Comparison of ENCODE assay signal across 8 cellular contexts in the genomic region with DNA sequence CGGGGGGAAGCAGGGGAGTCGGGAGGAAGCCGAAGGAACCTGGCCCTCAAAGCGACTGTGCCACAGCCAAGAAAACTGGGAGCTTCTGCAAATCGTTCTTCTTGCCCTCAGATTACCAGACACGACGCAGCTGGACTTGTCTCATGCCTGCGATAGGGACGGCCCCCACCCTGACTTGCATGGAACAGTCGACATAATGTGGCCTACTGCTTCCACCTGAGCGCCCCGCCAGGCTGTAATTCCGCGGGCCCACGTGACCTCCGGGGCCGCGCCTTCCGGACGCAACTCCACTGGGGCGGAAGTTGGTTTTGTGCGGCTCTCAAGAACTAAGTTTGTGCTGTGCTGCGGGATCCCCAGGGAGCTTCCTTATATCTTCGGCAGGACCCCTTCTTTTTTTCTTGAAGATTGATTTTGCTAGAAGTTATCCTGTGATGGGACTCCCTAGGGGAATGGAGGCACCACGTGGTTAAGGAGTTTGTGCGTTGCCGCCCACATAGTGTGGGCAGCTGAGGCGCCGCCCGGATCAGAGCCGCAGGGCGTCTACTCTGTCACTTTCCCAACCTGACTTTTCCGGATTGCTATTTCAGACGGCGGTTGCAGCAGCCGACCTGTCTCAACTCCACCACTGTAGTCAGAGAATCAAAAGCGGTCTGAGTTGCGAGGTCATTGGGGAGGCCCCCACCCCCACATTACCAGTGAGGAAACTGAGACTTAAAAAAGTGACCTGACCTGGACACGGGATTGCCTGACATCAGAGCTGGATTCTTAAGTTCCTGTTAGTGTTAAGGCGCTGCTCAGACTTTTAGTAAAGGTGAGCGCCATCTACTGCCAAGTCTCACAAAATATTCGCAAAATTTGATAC. TPM values are rescaled to one million over a fixed set of nuclear protein-coding genes. Genes with fewer than 3 reads are reported as not detected.
A peak's percentile ranks its signal among the peaks of the same experiment; 100 is the strongest.
DNase-seq lines count a peak whose midpoint lies in the region; ATAC-seq and TF ChIP-seq lines count a peak whose summit lies in the region.

No MANE protein-coding gene starts in this region.

- peak in 1 of 2 donors; percentile 9 for TF ChIP-seq POLR2A in uterus (IDR thresholded peaks at IDR 0.05)

- ATAC-seq in GM18498 (IDR thresholded peaks at IDR 0.05; ENCODE audit: unreplicated experiment) (peak; percentile 73), HG02943 (IDR thresholded peaks at IDR 0.05; ENCODE audit: low read depth, unreplicated experiment) (peak; percentile 75), right cardiac atrium (peak; percentile 95)

- H3K4me1 ChIP-seq in right cardiac atrium (ENCODE audit: control insufficient read depth, insufficient read depth, low read length) (no peaks in the 10 kb centered on the region), uterus (no peaks in the 10 kb centered on the region)

- H3K27ac ChIP-seq in right cardiac atrium (ENCODE audit: low read length) (peak overlapping the region; percentile 80), uterus (peak overlapping the region; percentile 97 to 100)

- TF ChIP-seq CTCF in uterus (IDR thresholded peaks at IDR 0.05): peak; percentile 46 to 60 (median 57)

- WGBS in right cardiac atrium: under 1% methylated on average over 42 of the region's 42 CpGs

- H3K36me3 ChIP-seq in uterus: no peaks in the 10 kb centered on the region

- intact Hi-C loops in right cardiac atrium (cut with DNase I): loop anchor here in 3 of 4 donors (5.0 to 10.0 kb wide), 2 partner anchors 196 to 288 kb away; a partner anchor contains a TSS
- intact Hi-C loops in uterus (cut with DNase I; ENCODE audit: low total_unique reads): loop anchor here (10.0 kb wide), 1 partner anchor 72 kb away; a partner anchor contains a TSS

- H3K27me3 ChIP-seq in right cardiac atrium (ENCODE audit: control insufficient read depth, insufficient read depth) (no peaks in the 10 kb centered on the region), uterus (no peaks in the 10 kb centered on the region)

- DNase-seq in NCI-H1694 treated with DMSO at 0.1 percent for 48 hours (lab: John Stamatoyannopoulos, UW) (peak; percentile 90), T-helper 2 cell (peak; percentile 79 to 98 (median 88)), anterior cingulate cortex (lab: John Stamatoyannopoulos, UW) (peak; percentile 53 to 99 (median 92)), right cardiac atrium (peak; percentile 95 to 98 (median 97)), pulmonary artery endothelial cell (ENCODE audit: low read depth, low spot score) (peak; percentile 64), uterus (peak; percentile 92)

- H3K9me3 ChIP-seq in right cardiac atrium (ENCODE audit: control insufficient read depth, low read length): no peaks in the 10 kb centered on the region
- no peaks in the 10 kb centered on the region for H3K9me3 ChIP-seq in uterus

- H3K4me3 ChIP-seq in right cardiac atrium (ENCODE audit: low read length): peak overlapping the region; percentile 81
- peak overlapping the region; percentile 75 to 91 for H3K4me3 ChIP-seq in uterus

RNA-seq across cellular contexts. Expression of a gene that starts 0.5 kb away (rescaled TPM):
- total RNA-seq in right cardiac atrium (100 to 1,000 TPM; 128 to 141 (median 135) TPM), pulmonary artery endothelial cell (122 and 152 TPM in 2 replicates), uterus (100 to 1,000 TPM in 3 of 4 donors, 10 to 100 TPM in 1; 64.0 to 314 (median 182) TPM)
- 105 TPM for polyA plus RNA-seq in right cardiac atrium

RNA-seq across cellular contexts. Expression of a gene that starts 57.6 kb away (rescaled TPM):
- total RNA-seq in right cardiac atrium: 1 to 10 TPM; 3.0 to 6.8 (median 4.6) TPM
- 2.2 TPM for polyA plus RNA-seq in right cardiac atrium
- 0.49 and 1.1 TPM in 2 replicates for total RNA-seq in pulmonary artery endothelial cell
- 10 to 100 TPM in 1 of 4 donors, 1 to 10 TPM in 2, under 1 TPM in 1; 0.59 to 18.0 (median 4.6) TPM for total RNA-seq in uterus

RNA-seq across cellular contexts. Expression of a gene that starts 57.7 kb away (rescaled TPM):
- 1 to 10 TPM; 4.6 to 6.7 (median 5.7) TPM for total RNA-seq in right cardiac atrium
- 5.7 TPM for polyA plus RNA-seq in right cardiac atrium
- 10.7 and 14.2 TPM in 2 replicates for total RNA-seq in pulmonary artery endothelial cell
- total RNA-seq in uterus: 10 to 100 TPM in 2 of 4 donors, 1 to 10 TPM in 2; 2.8 to 16.3 (median 8.5) TPM

Comparison
In these comparisons a context has a peak if more than half of its experiments do, and no peak if none do; other contexts are left out.
1. Peak in every context shown above with its lines: DNase-seq, ATAC-seq, H3K4me3 ChIP-seq and H3K27ac ChIP-seq.